In genomic region chr9:72132052-72132451, GRCh38 we compare ENCODE assay signal across 16 cellular contexts. TPM values are rescaled to one million over a fixed set of nuclear protein-coding genes. Genes with fewer than 3 reads are reported as not detected.
DNase-seq lines count a peak whose midpoint lies in the region; ATAC-seq and TF ChIP-seq lines count a peak whose summit lies in the region.
"Had no signal": no experiment of that assay in that cellular context is flagged by ENCODE, and none has a peak within 500 bp of the region (broad histone marks: within the 10 kb centered on the region; RNA-seq: fewer than 3 reads in every experiment).

No MANE protein-coding gene starts in this region.

- H3K27ac ChIP-seq in breast epithelium (no peak overlapping the region), PC-9 (peak overlapping the region; percentile 57), foreskin keratinocyte (no peak overlapping the region)
- H3K27ac ChIP-seq: C4-2B, RWPE1 had no signal

- no peaks in the 10 kb centered on the region for H3K9me3 Mint-ChIP-seq in MCF 10A (ENCODE audit: unreplicated experiment)
- peaks cover 0 to 4% (median 0%) of the 10 kb centered on the region in 9 donors for H3K9me3 Mint-ChIP-seq in naive thymus-derived CD8-positive, alpha-beta T cell

- no peaks in the 10 kb centered on the region for H3K9me3 ChIP-seq in breast epithelium
- no peaks in the 10 kb centered on the region for H3K9me3 ChIP-seq in PC-9 (ENCODE audit: insufficient read depth, low read depth)

- intact Hi-C loops in MCF 10A (cut with micrococcal nuclease) (no loop called here), breast epithelium (cut with DNase I; ENCODE audit: low total_unique reads) (no loop called here), PC-9 (cut with micrococcal nuclease; ENCODE audit: unreplicated experiment) (no loop called here)

- H2AFZ ChIP-seq in PC-9: no peak overlapping the region

- TF ChIP-seq CTCF in MCF 10A (IDR thresholded peaks at IDR 0.05; ENCODE audit: unreplicated experiment): no peak
- no peak for TF ChIP-seq CTCF in breast epithelium (IDR thresholded peaks at IDR 0.05)
- TF ChIP-seq CTCF in PC-9 (conservative IDR thresholded peaks at IDR 0.05): no peak
- no peak for TF ChIP-seq CTCF in foreskin keratinocyte (conservative IDR thresholded peaks at IDR 0.05)

- no peak overlapping the region for H3K4me3 Mint-ChIP-seq in MCF 10A (ENCODE audit: unreplicated experiment)
- H3K4me3 Mint-ChIP-seq in naive thymus-derived CD8-positive, alpha-beta T cell: no peak overlapping the region

- TF ChIP-seq POLR2A in breast epithelium (IDR thresholded peaks at IDR 0.05): no peak

- CTCF ChIA-PET in MCF 10A (lab: Yijun Ruan, JAX): no interaction called here
- CTCF ChIA-PET in PC-9 (lab: Charles Lee): no interaction called here

- H3K36me3 Mint-ChIP-seq in MCF 10A (ENCODE audit: insufficient read depth, unreplicated experiment): no peaks in the 10 kb centered on the region
- no peaks in the 10 kb centered on the region for H3K36me3 Mint-ChIP-seq in naive thymus-derived CD8-positive, alpha-beta T cell

- no peaks in the 10 kb centered on the region for H4K20me1 ChIP-seq in PC-9 (ENCODE audit: insufficient read depth)

- peaks cover 20% of the 10 kb centered on the region; the same call in 1 of the 2 replicates for H3F3A ChIP-seq in PC-9 (ENCODE audit: insufficient read depth, low read depth)

- H3K27me3 ChIP-seq in breast epithelium (no peaks in the 10 kb centered on the region), PC-9 (ENCODE audit: insufficient read depth, low read depth) (no peaks in the 10 kb centered on the region), foreskin keratinocyte (no peaks in the 10 kb centered on the region)

- BruUV-seq in MCF 10A (replicated peaks; lab: Mats Ljungman, UMichigan) (no TSS peak), PC-9 (replicated peaks; lab: Mats Ljungman, UMichigan) (no TSS peak)

- peaks cover 11% of the 10 kb centered on the region for H3K4me1 Mint-ChIP-seq in MCF 10A (ENCODE audit: insufficient read depth, unreplicated experiment)
- H3K4me1 Mint-ChIP-seq in naive thymus-derived CD8-positive, alpha-beta T cell: no peaks in the 10 kb centered on the region

- H3K4me1 ChIP-seq in breast epithelium: no peaks in the 10 kb centered on the region
- peaks cover 37% of the 10 kb centered on the region for H3K4me1 ChIP-seq in PC-9 (replicated peaks; ENCODE audit: insufficient read depth)
- no peaks in the 10 kb centered on the region for H3K4me1 ChIP-seq in foreskin keratinocyte

- H3K36me3 ChIP-seq in breast epithelium (no peaks in the 10 kb centered on the region), PC-9 (ENCODE audit: low read depth) (no peaks in the 10 kb centered on the region)

- POLR2A ChIA-PET in MCF 10A (lab: Yijun Ruan, JAX): no interaction called here
- POLR2A ChIA-PET in PC-9 (lab: Charles Lee; ENCODE audit: unreplicated experiment): no interaction called here
- POLR2A ChIA-PET in naive thymus-derived CD8-positive, alpha-beta T cell (lab: Charles Lee): no interaction called here

- no peak overlapping the region for H3K27ac Mint-ChIP-seq in MCF 10A (ENCODE audit: low read depth, unreplicated experiment)
- no peak overlapping the region for H3K27ac Mint-ChIP-seq in naive thymus-derived CD8-positive, alpha-beta T cell

- no peaks in the 10 kb centered on the region for H3K79me2 ChIP-seq in PC-9 (ENCODE audit: low read depth)

- DNase-seq in MCF 10A (ENCODE audit: unreplicated experiment) (peak; percentile 88), breast epithelium (ENCODE audit: low spot score in 2 of 2) (no peak), PC-9 (peak in 1 of 2 experiments; percentile 69), foreskin keratinocyte (peak; percentile 39 to 56), AML-193 (lab: John Stamatoyannopoulos, UW) (no peak), SHP77 treated with DMSO at 0.1 percent for 48 hours (lab: John Stamatoyannopoulos, UW) (no peak)
- DNase-seq in naive thymus-derived CD8-positive, alpha-beta T cell: no peak
- DNase-seq: 8988T, KG1, NCI-H187 treated with DMSO at 0.1 percent for 48 hours, NCI-H2171 treated with DMSO at 0.1 percent for 48 hours, NCI-H510A had no signal

- H3K9me2 ChIP-seq in PC-9 (ENCODE audit: insufficient read depth): 0 out of 2 replicates have a peak, but pooled peaks cover 3% of the 10 kb centered on the region

- H3K4me3 ChIP-seq in breast epithelium (no peak overlapping the region), PC-9 (no peak overlapping the region)

- H3K27me3 Mint-ChIP-seq in MCF 10A (ENCODE audit: insufficient read depth, unreplicated experiment): no peaks in the 10 kb centered on the region
- peaks cover 0 to 7% (median 3%) of the 10 kb centered on the region in 5 donors for H3K27me3 Mint-ChIP-seq in naive thymus-derived CD8-positive, alpha-beta T cell

- H3K4me2 ChIP-seq in PC-9: peak overlapping the region; percentile 20

- ATAC-seq in foreskin keratinocyte (peak; percentile 51), HG03520 (IDR thresholded peaks at IDR 0.05; ENCODE audit: unreplicated experiment) (no peak)
- no peak for ATAC-seq in naive thymus-derived CD8-positive, alpha-beta T cell

RNA-seq across cellular contexts. Expression of gene GDA, which starts 17.2 kb away (rescaled TPM):
- total RNA-seq in MCF 10A (2022) (not detected in 2 replicates), breast epithelium (1 to 10 TPM in 2 of 3 donors, not detected in 1; 1.3 to 3.0 TPM), PC-9 (2021) (98.1 and 142 TPM in 2 replicates), foreskin keratinocyte (0.46 and 1.2 TPM in 2 replicates)
- 0.49 and 0.68 TPM in 2 replicates for polyA plus RNA-seq in foreskin keratinocyte
- not detected for total RNA-seq in naive thymus-derived CD8-positive, alpha-beta T cell
- not detected for polyA plus RNA-seq in naive thymus-derived CD8-positive, alpha-beta T cell
- total RNA-seq: SK-MEL-5 had no signal

Comparison
In these comparisons a context has a peak if more than half of its experiments do, and no peak if none do; other contexts are left out.
1. DNase-seq: peak in MCF 10A (single experiment) and foreskin keratinocyte (2 of 2); none in breast epithelium (0 of 2), AML-193 (0 of 2), naive thymus-derived CD8-positive, alpha-beta T cell (0 of 10) and SHP77 treated with DMSO at 0.1 percent for 48 hours (single experiment).
2. RNA of gene GDA, which starts 17.2 kb away (total RNA-seq): 98.1 to 142 TPM in PC-9; 1.3 to 3.0 TPM in breast epithelium, 0.46 to 1.2 TPM in foreskin keratinocyte, not detected in MCF 10A and not detected in naive thymus-derived CD8-positive, alpha-beta T cell; every median in the first group is over 10 times any median in the second.